ENCODE assay signal across 1 cellular context in the genomic region with DNA sequence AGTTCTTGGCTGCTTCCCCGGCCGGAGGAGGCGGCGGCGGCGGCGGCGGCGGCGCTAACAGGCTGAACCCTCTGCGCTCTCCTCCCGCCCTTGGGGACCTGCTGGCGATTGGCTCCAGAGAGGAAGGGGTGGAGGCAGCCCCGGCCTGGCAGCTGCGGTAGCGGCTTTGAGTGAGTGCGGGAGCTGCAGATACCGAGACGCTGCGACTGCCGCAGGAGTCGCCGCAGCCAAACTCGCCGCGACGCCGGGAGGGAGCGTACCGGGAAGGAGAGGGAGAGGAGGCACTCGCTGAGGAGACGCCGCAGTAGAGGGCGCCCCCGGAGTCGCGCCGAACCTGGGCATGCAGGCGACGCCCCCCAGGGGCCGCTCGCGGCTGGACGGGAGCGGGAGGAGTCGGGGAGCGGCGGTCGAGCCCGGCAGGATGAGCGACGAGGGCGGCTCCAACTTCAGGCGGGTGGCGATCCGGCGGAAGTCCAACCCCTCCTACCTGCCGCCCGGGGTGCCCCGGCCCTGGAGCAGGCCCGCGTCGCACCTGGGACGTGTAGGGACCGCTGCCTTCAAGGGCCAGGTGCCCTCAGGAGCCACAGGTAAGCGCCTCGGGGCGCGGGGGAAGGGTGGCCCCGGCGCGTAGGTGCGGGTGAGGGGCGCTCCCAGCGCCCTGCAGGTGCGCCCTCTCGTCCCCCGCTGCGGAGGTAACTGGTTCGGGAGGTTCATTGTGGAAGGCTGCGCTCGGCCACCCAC.
TF ChIP-seq lines count a peak whose summit lies in the region.

Gene FGD4, plus strand, starts transcription at position 186 of the 741 bp plus-strand sequence.

TF ChIP-seq in H1, 55 proteins besides CTCF, POLR2A, EP300 and RAD21:
- TF ChIP-seq MAFK (IDR thresholded peaks at IDR 0.05; ENCODE audit: low read depth, low read length): no peak
- no peak for TF ChIP-seq SRF (IDR thresholded peaks at IDR 0.05; ENCODE audit: low read depth, low read length)
- TF ChIP-seq TAF1 (IDR thresholded peaks at IDR 0.05; ENCODE audit: low read depth, low read length): peak; percentile 79
- TF ChIP-seq ATF3 (IDR thresholded peaks at IDR 0.05; ENCODE audit: insufficient read depth, low read depth, low read length): no peak
- TF ChIP-seq CBX8 (IDR thresholded peaks at IDR 0.05; ENCODE audit: borderline replicate concordance, low read depth, low read length): no peak
- no peak for TF ChIP-seq SIX5 (IDR thresholded peaks at IDR 0.05; ENCODE audit: low read depth, low read length)
- TF ChIP-seq ASH2L (IDR thresholded peaks at IDR 0.05; ENCODE audit: low read length): peak; percentile 91
- TF ChIP-seq ATF2 (IDR thresholded peaks at IDR 0.05; ENCODE audit: low read length): no peak; the same call in 1 of the 2 replicates
- TF ChIP-seq NANOG (IDR thresholded peaks at IDR 0.05; ENCODE audit: insufficient read depth, low read depth, low read length, poor library complexity, severe bottlenecking): no peak
- TF ChIP-seq CREB1 (IDR thresholded peaks at IDR 0.05): no peak; the same call in 1 of the 2 replicates
- TF ChIP-seq, protein P1, sequence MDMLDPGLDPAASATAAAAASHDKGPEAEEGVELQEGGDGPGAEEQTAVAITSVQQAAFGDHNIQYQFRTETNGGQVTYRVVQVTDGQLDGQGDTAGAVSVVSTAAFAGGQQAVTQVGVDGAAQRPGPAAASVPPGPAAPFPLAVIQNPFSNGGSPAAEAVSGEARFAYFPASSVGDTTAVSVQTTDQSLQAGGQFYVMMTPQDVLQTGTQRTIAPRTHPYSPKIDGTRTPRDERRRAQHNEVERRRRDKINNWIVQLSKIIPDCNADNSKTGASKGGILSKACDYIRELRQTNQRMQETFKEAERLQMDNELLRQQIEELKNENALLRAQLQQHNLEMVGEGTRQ (IDR thresholded peaks at IDR 0.05; ENCODE audit: low read length): no peak
- TF ChIP-seq HDAC6 (IDR thresholded peaks at IDR 0.05; ENCODE audit: low read depth, low read length): no peak
- TF ChIP-seq, protein P2, sequence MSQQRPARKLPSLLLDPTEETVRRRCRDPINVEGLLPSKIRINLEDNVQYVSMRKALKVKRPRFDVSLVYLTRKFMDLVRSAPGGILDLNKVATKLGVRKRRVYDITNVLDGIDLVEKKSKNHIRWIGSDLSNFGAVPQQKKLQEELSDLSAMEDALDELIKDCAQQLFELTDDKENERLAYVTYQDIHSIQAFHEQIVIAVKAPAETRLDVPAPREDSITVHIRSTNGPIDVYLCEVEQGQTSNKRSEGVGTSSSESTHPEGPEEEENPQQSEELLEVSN (IDR thresholded peaks at IDR 0.05): peak; percentile 36; the same call in 1 of the 2 replicates
- no peak for TF ChIP-seq BACH1 (IDR thresholded peaks at IDR 0.05; ENCODE audit: low read length)
- 0 out of 2 replicates have a peak, but pooled peaks have one; percentile 10 for TF ChIP-seq YY1 (IDR thresholded peaks at IDR 0.05; ENCODE audit: low read depth, low read length)
- no peak for TF ChIP-seq CTBP2 (IDR thresholded peaks at IDR 0.05; ENCODE audit: borderline replicate concordance, insufficient read depth, insufficient read length, low read length)
- no peak for TF ChIP-seq CHD2 (IDR thresholded peaks at IDR 0.05; ENCODE audit: low read length)
- TF ChIP-seq RXRA (IDR thresholded peaks at IDR 0.05; ENCODE audit: insufficient read depth, low read depth, low read length): no peak
- TF ChIP-seq KDM1A (IDR thresholded peaks at IDR 0.05; ENCODE audit: borderline replicate concordance, low read length): no peak
- TF ChIP-seq POLR2AphosphoS5 (IDR thresholded peaks at IDR 0.05; ENCODE audit: low read depth, low read length): peak; percentile 63
- peak; percentile 61 for TF ChIP-seq KDM4A (IDR thresholded peaks at IDR 0.05; ENCODE audit: low read depth, low read length, severe bottlenecking)
- TF ChIP-seq SUZ12 (IDR thresholded peaks at IDR 0.05; ENCODE audit: low read length): no peak
- TF ChIP-seq GTF2F1 (IDR thresholded peaks at IDR 0.05; ENCODE audit: borderline replicate concordance, low read depth, low read length): no peak
- no peak for TF ChIP-seq ZNF274 (IDR thresholded peaks at IDR 0.05; ENCODE audit: borderline replicate concordance, extremely low read depth, low read length)
- no peak for TF ChIP-seq SP1 (IDR thresholded peaks at IDR 0.05; ENCODE audit: low read depth, low read length)
- TF ChIP-seq NRF1 (IDR thresholded peaks at IDR 0.05; ENCODE audit: low read depth, low read length): no peak
- no peak for TF ChIP-seq POU5F1 (IDR thresholded peaks at IDR 0.05; ENCODE audit: low read depth, low read length)
- TF ChIP-seq CHD1 (IDR thresholded peaks at IDR 0.05; ENCODE audit: low read depth, low read length): no peak
- peak in 1 of 2 experiments; percentile 58; a peak in 1 of 4 replicates for TF ChIP-seq SIN3A (conservative IDR thresholded peaks at IDR 0.05 in 1 of 2, IDR thresholded peaks at IDR 0.05 in 1 of 2; ENCODE audit: low read depth in 1 of 2, low read length in 2 of 2)
- no peak for TF ChIP-seq EZH2 (IDR thresholded peaks at IDR 0.05; ENCODE audit: low read depth, low read length, severe bottlenecking)
- TF ChIP-seq BCL11A (IDR thresholded peaks at IDR 0.05; ENCODE audit: low read depth in 2 of 2, low read length in 2 of 2): no peak
- no peak for TF ChIP-seq TEAD4 (IDR thresholded peaks at IDR 0.05; ENCODE audit: low read depth, low read length)
- TF ChIP-seq BRCA1 (IDR thresholded peaks at IDR 0.05; ENCODE audit: low read depth, low read length): no peak
- TF ChIP-seq TAF7 (optimal IDR thresholded peaks at IDR 0.05; ENCODE audit: borderline replicate concordance, low read depth, low read length): peak; percentile 80
- TF ChIP-seq SP2 (IDR thresholded peaks at IDR 0.05; ENCODE audit: low read length): no peak
- no peak for TF ChIP-seq SAP30 (IDR thresholded peaks at IDR 0.05; ENCODE audit: insufficient read depth, insufficient replicate concordance, low read length)
- no peak for TF ChIP-seq RFX5 (IDR thresholded peaks at IDR 0.05; ENCODE audit: borderline replicate concordance, low read depth, low read length)
- no peak for TF ChIP-seq JUN (IDR thresholded peaks at IDR 0.05; ENCODE audit: low read depth, low read length)
- no peak for TF ChIP-seq JUND (IDR thresholded peaks at IDR 0.05; ENCODE audit: low read length)
- no peak for TF ChIP-seq FOSL1 (IDR thresholded peaks at IDR 0.05; ENCODE audit: insufficient read depth, low read depth, low read length)
- TF ChIP-seq GABPA (IDR thresholded peaks at IDR 0.05; ENCODE audit: borderline replicate concordance, insufficient read depth, low read length): 0 out of 2 replicates have a peak, but pooled peaks have one; percentile 5
- TF ChIP-seq HDAC2 (IDR thresholded peaks at IDR 0.05; ENCODE audit: borderline replicate concordance in 1 of 2, low read depth in 2 of 2, low read length in 2 of 2): no peak
- 0 out of 2 replicates have a peak, but pooled peaks have one; percentile 18 for TF ChIP-seq TCF12 (IDR thresholded peaks at IDR 0.05; ENCODE audit: low read depth, low read length)
- no peak for TF ChIP-seq EGR1 (IDR thresholded peaks at IDR 0.05; ENCODE audit: borderline replicate concordance, low read depth, low read length)
- TF ChIP-seq TBP (IDR thresholded peaks at IDR 0.05; ENCODE audit: low read depth, low read length): peak; percentile 56
- no peak for TF ChIP-seq MAX (IDR thresholded peaks at IDR 0.05)
- peak; percentile 96 for TF ChIP-seq RBBP5 (IDR thresholded peaks at IDR 0.05; ENCODE audit: borderline replicate concordance, low read depth, low read length)
- TF ChIP-seq PHF8 (conservative IDR thresholded peaks at IDR 0.05; ENCODE audit: low read depth, low read length): peak; percentile 76
- TF ChIP-seq, protein P3, sequence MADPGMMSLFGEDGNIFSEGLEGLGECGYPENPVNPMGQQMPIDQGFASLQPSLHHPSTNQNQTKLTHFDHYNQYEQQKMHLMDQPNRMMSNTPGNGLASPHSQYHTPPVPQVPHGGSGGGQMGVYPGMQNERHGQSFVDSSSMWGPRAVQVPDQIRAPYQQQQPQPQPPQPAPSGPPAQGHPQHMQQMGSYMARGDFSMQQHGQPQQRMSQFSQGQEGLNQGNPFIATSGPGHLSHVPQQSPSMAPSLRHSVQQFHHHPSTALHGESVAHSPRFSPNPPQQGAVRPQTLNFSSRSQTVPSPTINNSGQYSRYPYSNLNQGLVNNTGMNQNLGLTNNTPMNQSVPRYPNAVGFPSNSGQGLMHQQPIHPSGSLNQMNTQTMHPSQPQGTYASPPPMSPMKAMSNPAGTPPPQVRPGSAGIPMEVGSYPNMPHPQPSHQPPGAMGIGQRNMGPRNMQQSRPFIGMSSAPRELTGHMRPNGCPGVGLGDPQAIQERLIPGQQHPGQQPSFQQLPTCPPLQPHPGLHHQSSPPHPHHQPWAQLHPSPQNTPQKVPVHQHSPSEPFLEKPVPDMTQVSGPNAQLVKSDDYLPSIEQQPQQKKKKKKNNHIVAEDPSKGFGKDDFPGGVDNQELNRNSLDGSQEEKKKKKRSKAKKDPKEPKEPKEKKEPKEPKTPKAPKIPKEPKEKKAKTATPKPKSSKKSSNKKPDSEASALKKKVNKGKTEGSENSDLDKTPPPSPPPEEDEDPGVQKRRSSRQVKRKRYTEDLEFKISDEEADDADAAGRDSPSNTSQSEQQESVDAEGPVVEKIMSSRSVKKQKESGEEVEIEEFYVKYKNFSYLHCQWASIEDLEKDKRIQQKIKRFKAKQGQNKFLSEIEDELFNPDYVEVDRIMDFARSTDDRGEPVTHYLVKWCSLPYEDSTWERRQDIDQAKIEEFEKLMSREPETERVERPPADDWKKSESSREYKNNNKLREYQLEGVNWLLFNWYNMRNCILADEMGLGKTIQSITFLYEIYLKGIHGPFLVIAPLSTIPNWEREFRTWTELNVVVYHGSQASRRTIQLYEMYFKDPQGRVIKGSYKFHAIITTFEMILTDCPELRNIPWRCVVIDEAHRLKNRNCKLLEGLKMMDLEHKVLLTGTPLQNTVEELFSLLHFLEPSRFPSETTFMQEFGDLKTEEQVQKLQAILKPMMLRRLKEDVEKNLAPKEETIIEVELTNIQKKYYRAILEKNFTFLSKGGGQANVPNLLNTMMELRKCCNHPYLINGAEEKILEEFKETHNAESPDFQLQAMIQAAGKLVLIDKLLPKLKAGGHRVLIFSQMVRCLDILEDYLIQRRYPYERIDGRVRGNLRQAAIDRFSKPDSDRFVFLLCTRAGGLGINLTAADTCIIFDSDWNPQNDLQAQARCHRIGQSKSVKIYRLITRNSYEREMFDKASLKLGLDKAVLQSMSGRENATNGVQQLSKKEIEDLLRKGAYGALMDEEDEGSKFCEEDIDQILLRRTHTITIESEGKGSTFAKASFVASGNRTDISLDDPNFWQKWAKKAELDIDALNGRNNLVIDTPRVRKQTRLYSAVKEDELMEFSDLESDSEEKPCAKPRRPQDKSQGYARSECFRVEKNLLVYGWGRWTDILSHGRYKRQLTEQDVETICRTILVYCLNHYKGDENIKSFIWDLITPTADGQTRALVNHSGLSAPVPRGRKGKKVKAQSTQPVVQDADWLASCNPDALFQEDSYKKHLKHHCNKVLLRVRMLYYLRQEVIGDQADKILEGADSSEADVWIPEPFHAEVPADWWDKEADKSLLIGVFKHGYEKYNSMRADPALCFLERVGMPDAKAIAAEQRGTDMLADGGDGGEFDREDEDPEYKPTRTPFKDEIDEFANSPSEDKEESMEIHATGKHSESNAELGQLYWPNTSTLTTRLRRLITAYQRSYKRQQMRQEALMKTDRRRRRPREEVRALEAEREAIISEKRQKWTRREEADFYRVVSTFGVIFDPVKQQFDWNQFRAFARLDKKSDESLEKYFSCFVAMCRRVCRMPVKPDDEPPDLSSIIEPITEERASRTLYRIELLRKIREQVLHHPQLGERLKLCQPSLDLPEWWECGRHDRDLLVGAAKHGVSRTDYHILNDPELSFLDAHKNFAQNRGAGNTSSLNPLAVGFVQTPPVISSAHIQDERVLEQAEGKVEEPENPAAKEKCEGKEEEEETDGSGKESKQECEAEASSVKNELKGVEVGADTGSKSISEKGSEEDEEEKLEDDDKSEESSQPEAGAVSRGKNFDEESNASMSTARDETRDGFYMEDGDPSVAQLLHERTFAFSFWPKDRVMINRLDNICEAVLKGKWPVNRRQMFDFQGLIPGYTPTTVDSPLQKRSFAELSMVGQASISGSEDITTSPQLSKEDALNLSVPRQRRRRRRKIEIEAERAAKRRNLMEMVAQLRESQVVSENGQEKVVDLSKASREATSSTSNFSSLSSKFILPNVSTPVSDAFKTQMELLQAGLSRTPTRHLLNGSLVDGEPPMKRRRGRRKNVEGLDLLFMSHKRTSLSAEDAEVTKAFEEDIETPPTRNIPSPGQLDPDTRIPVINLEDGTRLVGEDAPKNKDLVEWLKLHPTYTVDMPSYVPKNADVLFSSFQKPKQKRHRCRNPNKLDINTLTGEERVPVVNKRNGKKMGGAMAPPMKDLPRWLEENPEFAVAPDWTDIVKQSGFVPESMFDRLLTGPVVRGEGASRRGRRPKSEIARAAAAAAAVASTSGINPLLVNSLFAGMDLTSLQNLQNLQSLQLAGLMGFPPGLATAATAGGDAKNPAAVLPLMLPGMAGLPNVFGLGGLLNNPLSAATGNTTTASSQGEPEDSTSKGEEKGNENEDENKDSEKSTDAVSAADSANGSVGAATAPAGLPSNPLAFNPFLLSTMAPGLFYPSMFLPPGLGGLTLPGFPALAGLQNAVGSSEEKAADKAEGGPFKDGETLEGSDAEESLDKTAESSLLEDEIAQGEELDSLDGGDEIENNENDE (IDR thresholded peaks at IDR 0.05; ENCODE audit: insufficient replicate concordance, low read length): no peak
- TF ChIP-seq CEBPB (IDR thresholded peaks at IDR 0.05; ENCODE audit: low read depth, low read length): no peak
- TF ChIP-seq KDM5A (IDR thresholded peaks at IDR 0.05; ENCODE audit: low read length): no peak
- TF ChIP-seq CBX5 (IDR thresholded peaks at IDR 0.05; ENCODE audit: low read depth, low read length): no peak
- no peak for TF ChIP-seq SIRT6 (IDR thresholded peaks at IDR 0.05; ENCODE audit: low read length)
- TF ChIP-seq RNF2 (IDR thresholded peaks at IDR 0.05; ENCODE audit: borderline replicate concordance, low read depth, low read length, missing control alignments, poor library complexity, severe bottlenecking): no peak
- no peak for TF ChIP-seq SP4 (IDR thresholded peaks at IDR 0.05; ENCODE audit: low read length)
